In the genomic region with DNA sequence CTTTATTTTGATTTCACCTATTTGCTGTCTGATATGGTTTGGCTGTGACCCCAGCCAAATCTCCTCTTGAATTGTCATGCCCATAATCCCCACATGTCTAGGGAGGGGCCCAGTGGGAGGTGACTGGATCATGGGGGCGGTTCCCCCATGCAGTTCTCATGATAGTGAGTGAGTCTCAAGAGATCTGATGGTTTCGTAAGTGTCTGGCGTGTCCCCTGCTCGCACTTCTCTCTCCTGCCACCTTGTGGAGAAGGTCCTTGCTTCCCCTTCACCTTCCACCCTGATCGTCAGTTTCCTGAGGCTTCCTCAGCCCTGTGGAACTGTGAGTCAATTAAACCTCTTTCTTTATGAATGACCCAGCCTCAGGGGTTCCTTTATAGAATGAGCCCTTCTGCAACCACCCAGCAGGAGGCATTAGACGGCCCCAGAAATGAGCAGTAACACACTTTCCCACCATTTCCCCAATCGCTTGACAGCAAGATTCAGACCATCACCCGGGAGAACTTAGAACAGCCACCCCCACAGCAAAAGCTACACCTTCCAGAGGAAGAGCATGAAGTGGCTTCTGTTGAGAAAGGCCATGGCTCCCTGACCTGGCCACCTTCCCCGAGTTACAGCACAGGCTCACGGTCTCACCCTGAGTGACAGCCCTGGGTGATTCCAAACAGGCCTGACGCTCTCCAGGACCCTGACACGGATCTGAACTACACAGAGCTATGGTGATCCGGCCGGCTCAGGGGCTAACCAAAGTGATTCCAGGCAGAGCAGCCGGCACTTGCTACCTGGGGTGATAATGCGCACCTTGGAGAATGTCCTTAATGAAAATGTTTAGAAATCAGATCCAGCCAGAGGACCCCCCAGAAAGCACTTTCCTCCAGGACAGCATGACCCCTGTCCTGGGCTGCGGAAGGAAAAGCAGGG, we compare ENCODE assay signal across 7 cellular contexts.
DNase-seq lines count a peak whose midpoint lies in the region; ATAC-seq and TF ChIP-seq lines count a peak whose summit lies in the region.

No MANE protein-coding gene starts in this region.

- no peak overlapping the region for H3K4me3 Mint-ChIP-seq in nephron

- TF ChIP-seq CTCF in nephron (IDR thresholded peaks at IDR 0.05; ENCODE audit: unreplicated experiment in 3 of 3): peak; percentile 55 to 65 (median 61)

- TF ChIP-seq POLR2A in erythroblast (IDR thresholded peaks at IDR 0.05; ENCODE audit: low read length): no peak

- H3K9me3 Mint-ChIP-seq in nephron: no peaks in the 10 kb centered on the region

- peak; percentile 49 for DNase-seq in GM04504 (ENCODE audit: low read depth)
- DNase-seq in NCI-H1930 (lab: John Stamatoyannopoulos, UW): peak; percentile 38 to 58
- DNase-seq in UCSD-AML1 (lab: John Stamatoyannopoulos, UW; ENCODE audit: unreplicated experiment): peak; percentile 21
- peak; percentile 38 to 75 for DNase-seq in erythroblast (lab: John Stamatoyannopoulos, UW)
- DNase-seq in AG08395 (ENCODE audit: low spot score): no peak

- no peak overlapping the region for H3K27ac Mint-ChIP-seq in nephron

- H3K4me1 Mint-ChIP-seq in nephron: peaks cover 14% of the 10 kb centered on the region

- H3K27me3 Mint-ChIP-seq in nephron (ENCODE audit: low read depth): peaks cover 39% of the 10 kb centered on the region

- ATAC-seq in GM19035 (IDR thresholded peaks at IDR 0.05; ENCODE audit: unreplicated experiment): no peak

- no peaks in the 10 kb centered on the region for H3K36me3 Mint-ChIP-seq in nephron (ENCODE audit: low read depth)
